ENCODE assay signal across 22 cellular contexts in genomic region chr21:39641827-39642450, GRCh38. TPM values are rescaled to one million over a fixed set of nuclear protein-coding genes. Genes with fewer than 3 reads are reported as not detected.
DNase-seq lines count a peak whose midpoint lies in the region; ATAC-seq, FAIRE-seq and TF ChIP-seq lines count a peak whose summit lies in the region.
"Had no signal": no experiment of that assay in that cellular context is flagged by ENCODE, and none has a peak within 500 bp of the region (broad histone marks: within the 10 kb centered on the region; RNA-seq: fewer than 3 reads in every experiment).

No MANE protein-coding gene starts in this region.

- H3K4me1 Mint-ChIP-seq in H9, result peaks cover 78% of the 10 kb centered on the region in 2 experiments
- H3K4me1 Mint-ChIP-seq: CD4-positive, CD25-positive, alpha-beta regulatory T cell; T-cell had no signal

- H3K23ac ChIP-seq in H9 (ENCODE audit: insufficient read length, low read depth, low read length), result no peak overlapping the region

- H2BK20ac ChIP-seq in H9 (ENCODE audit: low read depth, low read length, poor library complexity, severe bottlenecking), result no peak overlapping the region

- H3K4me3 Mint-ChIP-seq in H9, result peak overlapping the region in 1 of 2 experiments; percentile 19; a peak in 1 of 5 replicates
- H3K4me3 Mint-ChIP-seq: CD4-positive, CD25-positive, alpha-beta regulatory T cell; T-cell had no signal

- no peak overlapping the region for H3K27ac ChIP-seq in H9 (ENCODE audit: insufficient read length, low read depth, low read length)
- H3K27ac ChIP-seq in SJCRH30, result peak overlapping the region; percentile 90
- peak overlapping the region; percentile 67 to 81 for H3K27ac ChIP-seq in small intestine (ENCODE audit: low read depth in 1 of 2, low read length in 1 of 2)

- H3K18ac ChIP-seq in H9 (ENCODE audit: insufficient read length, low read depth, low read length), result no peak overlapping the region

- no peaks in the 10 kb centered on the region for H3K23me2 ChIP-seq in H9 (ENCODE audit: insufficient read length, low read depth, low read length, poor library complexity, severe bottlenecking)

- H4K20me1 ChIP-seq in H9 (ENCODE audit: control insufficient read depth, insufficient read depth, insufficient read length), result no peaks in the 10 kb centered on the region

- no peaks in the 10 kb centered on the region for H3K27me3 Mint-ChIP-seq in H9 (ENCODE audit: low read depth)
- H3K27me3 Mint-ChIP-seq: CD4-positive, CD25-positive, alpha-beta regulatory T cell had no signal

- ATAC-seq in HG03108 (IDR thresholded peaks at IDR 0.05; ENCODE audit: unreplicated experiment), result no peak
- ATAC-seq in Right ventricle myocardium superior (ENCODE audit: poor library complexity), result no peak
- ATAC-seq: PC-3, SK-N-SH treated with all-trans-retinoic acid at 6 μM for 48 hours, T-cell had no signal

- H3K4me3 ChIP-seq in SJCRH30, result no peak overlapping the region
- peak overlapping the region; percentile 11 for H3K4me3 ChIP-seq in endocrine pancreas (ENCODE audit: control insufficient read depth, insufficient read depth, low read length)
- H3K4me3 ChIP-seq in small intestine (ENCODE audit: low read depth in 1 of 2, low read length in 2 of 2), result peak overlapping the region in 1 of 2 donors; percentile 76

- peaks cover 16 to 26% (median 16%) of the 10 kb centered on the region in 3 experiments for H3K36me3 Mint-ChIP-seq in H9 (ENCODE audit: insufficient read depth in 1 of 3, low read depth in 3 of 3)
- H3K36me3 Mint-ChIP-seq: CD4-positive, CD25-positive, alpha-beta regulatory T cell; T-cell had no signal

- DNase-seq in H9 (peak; percentile 5), SJCRH30 (no peak), small intestine (peak; percentile 92), NCI-H2171 (lab: John Stamatoyannopoulos, UW) (no peak), Right ventricle myocardium superior (no peak)
- DNase-seq: CD4-positive, CD25-positive, alpha-beta regulatory T cell; EL; GF-D8; Karpas-422; NCI-H1694; NCI-H2081; NCI-H2171 treated with DMSO at 0.1 percent for 48 hours; NCI-H446; PC-3; RPMI8226; SIG-M5; T-cell had no signal

- no peak overlapping the region for H2BK12ac ChIP-seq in H9 (ENCODE audit: insufficient read length, low read depth, low read length)

- no peak overlapping the region for H3T11ph ChIP-seq in H9 (ENCODE audit: low read length)

- no peak overlapping the region for H3K9ac ChIP-seq in H9 (ENCODE audit: extremely low read depth, insufficient read length, low read length)
- H3K9ac ChIP-seq in endocrine pancreas (ENCODE audit: control insufficient read depth, insufficient read depth, low read length), result no peak overlapping the region

- FAIRE-seq in small intestine (lab: Jason Lieb, UNC), result no peak
- FAIRE-seq: GM19239, H54 had no signal

- no peak overlapping the region for H4K91ac ChIP-seq in H9 (ENCODE audit: insufficient read length, low read depth, low read length)

- peaks cover 4% of the 10 kb centered on the region for H3K36me3 ChIP-seq in SJCRH30
- no peaks in the 10 kb centered on the region for H3K36me3 ChIP-seq in endocrine pancreas (ENCODE audit: control insufficient read depth, insufficient read depth, low read length)
- H3K36me3 ChIP-seq in small intestine (ENCODE audit: control insufficient read depth in 2 of 2, insufficient read depth in 2 of 2, low read length in 2 of 2), result peaks cover 0 to 10% of the 10 kb centered on the region in 2 donors

- H3K14ac ChIP-seq in H9 (ENCODE audit: insufficient read depth, low read length), result no peak overlapping the region

- H4K8ac ChIP-seq in H9 (replicated peaks; ENCODE audit: insufficient read length, low read depth, low read length), result no peak overlapping the region

- no peaks in the 10 kb centered on the region for H3K9me3 ChIP-seq in H9 (ENCODE audit: control insufficient read depth, low read depth, low read length)
- H3K9me3 ChIP-seq in SJCRH30 (replicated peaks), result no peaks in the 10 kb centered on the region
- H3K9me3 ChIP-seq in endocrine pancreas (ENCODE audit: control insufficient read depth, low read length), result no peaks in the 10 kb centered on the region
- H3K9me3 ChIP-seq in small intestine (ENCODE audit: control insufficient read depth, low read depth), result no peaks in the 10 kb centered on the region

- peaks cover 37% of the 10 kb centered on the region for H3K4me1 ChIP-seq in H9 (ENCODE audit: insufficient read depth, low read length)
- peaks cover 48% of the 10 kb centered on the region for H3K4me1 ChIP-seq in SJCRH30
- peaks cover 14% of the 10 kb centered on the region for H3K4me1 ChIP-seq in endocrine pancreas (ENCODE audit: control insufficient read depth, insufficient read depth, low read length)
- H3K4me1 ChIP-seq in small intestine (ENCODE audit: control insufficient read depth in 2 of 2, insufficient read depth in 1 of 2, low read depth in 1 of 2, low read length in 1 of 2), result peaks cover 4 to 17% of the 10 kb centered on the region in 2 donors

- no peaks in the 10 kb centered on the region; a peak in 1 of 5 replicates for H3K9me3 Mint-ChIP-seq in H9

- no peak overlapping the region for H2BK5ac ChIP-seq in H9 (ENCODE audit: insufficient read length, low read length)

- H3K4ac ChIP-seq in H9 (ENCODE audit: low read depth, low read length), result no peak overlapping the region

- no peak overlapping the region for H4K5ac ChIP-seq in H9 (ENCODE audit: insufficient read length, low read depth, low read length)

- H3K27me3 ChIP-seq in H9 (ENCODE audit: insufficient read depth, low read length) (no peaks in the 10 kb centered on the region), SJCRH30 (no peaks in the 10 kb centered on the region), endocrine pancreas (ENCODE audit: control insufficient read depth, insufficient read depth, low read length) (no peaks in the 10 kb centered on the region), small intestine (ENCODE audit: control insufficient read depth in 2 of 2, insufficient read depth in 2 of 2, low read length in 2 of 2) (no peaks in the 10 kb centered on the region)

- intact Hi-C loops in Right ventricle myocardium superior (cut with DNase I), result no loop called here

- H3K4me2 ChIP-seq in H9 (ENCODE audit: insufficient read depth, insufficient read length, low read length), result peak overlapping the region; percentile 54

- no peak overlapping the region for H2BK15ac ChIP-seq in H9 (ENCODE audit: low read depth, low read length)

- H2AFZ ChIP-seq in H9 (ENCODE audit: low read length), result no peak overlapping the region

- WGBS in H9 (ENCODE audit: extremely low coverage, insufficient read length, low lambda C conversion rate), result no CpG with 5 or more reads among the region's 6 CpGs
- 15 to 54% (median 27%) methylated on average over 6 of the region's 6 CpGs for WGBS in small intestine, 3 donors

- H3K27ac Mint-ChIP-seq in H9, result peak overlapping the region; percentile 48 to 76 (median 49); a peak in 4 of 7 replicates
- H3K27ac Mint-ChIP-seq: CD4-positive, CD25-positive, alpha-beta regulatory T cell; T-cell had no signal

- no peak overlapping the region for H2BK120ac ChIP-seq in H9 (ENCODE audit: low read depth, low read length, poor library complexity, severe bottlenecking)

- TF ChIP-seq CTCF in H9 (conservative IDR thresholded peaks at IDR 0.05), result no peak

- H3K79me1 ChIP-seq in H9 (ENCODE audit: insufficient read depth, low read depth, low read length, poor library complexity, severe bottlenecking), result peaks cover 3% of the 10 kb centered on the region

- peaks cover 19% of the 10 kb centered on the region; the same call in 1 of the 2 replicates for H3K79me2 ChIP-seq in H9 (ENCODE audit: insufficient read depth, low read length)

- H3K56ac ChIP-seq in H9 (ENCODE audit: insufficient read length, low read depth, low read length), result no peak overlapping the region

- H2AK5ac ChIP-seq in H9 (ENCODE audit: insufficient read length, low read length), result no peak overlapping the region

RNA-seq across cellular contexts. Expression of gene B3GALT5, which starts 29.2 kb away (rescaled TPM):
- 24.2 and 24.7 TPM in 2 replicates for total RNA-seq in H9 (2021)
- 4.8 and 5.4 TPM in 2 replicates for total RNA-seq in SJCRH30 (2014; rRNA removed; shearing (Covaris generic))
- 10 to 100 TPM in 2 of 3 donors, 1 to 10 TPM in 1; 7.6 to 19.5 (median 11.6) TPM for polyA plus RNA-seq in small intestine
- 0.03 TPM for total RNA-seq in Right ventricle myocardium superior
- total RNA-seq: CD4-positive, CD25-positive, alpha-beta regulatory T cell had no signal
- polyA plus RNA-seq: CD4-positive, CD25-positive, alpha-beta regulatory T cell had no signal

Comparison
In these comparisons a context has a peak if more than half of its experiments do, and no peak if none do; other contexts are left out.
1. DNase-seq: peak in H9 (single experiment) and small intestine (single experiment); none in SJCRH30 (0 of 2), NCI-H2171 (single experiment) and Right ventricle myocardium superior (single experiment).